Comparison of ENCODE assay signal across 8 cellular contexts in the genomic region with DNA sequence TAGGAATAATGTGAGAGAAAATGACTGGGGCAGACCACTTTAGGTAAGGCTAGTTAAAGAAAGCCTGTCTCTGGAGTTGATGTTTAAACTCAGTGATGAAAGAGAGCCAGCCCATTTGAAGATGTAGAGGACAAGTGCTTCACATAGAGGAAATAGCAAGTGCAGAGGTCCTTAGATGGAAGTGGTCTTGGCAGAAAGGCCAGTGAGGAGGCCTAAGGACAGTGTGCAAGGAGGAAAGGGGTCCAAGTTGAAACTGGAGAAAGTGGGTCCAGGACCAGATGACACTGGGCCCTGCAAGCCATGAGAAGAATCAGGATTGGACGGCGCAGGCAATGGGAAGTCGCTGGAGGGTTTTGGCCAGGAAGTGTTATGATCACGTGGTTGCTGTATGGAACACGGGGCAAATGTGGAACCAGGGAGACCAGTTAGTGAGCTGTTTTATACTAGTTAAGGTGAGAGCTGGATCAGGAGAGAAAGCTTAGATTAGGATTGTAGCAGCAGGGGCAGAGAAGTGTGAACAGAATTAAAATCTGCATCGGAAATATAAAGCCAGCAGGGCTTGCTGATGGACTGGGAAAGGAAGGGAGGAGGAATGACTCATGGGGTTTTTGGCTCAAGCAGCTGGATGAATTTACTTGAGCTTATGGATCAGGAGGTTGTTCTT. TPM values are rescaled to one million over a fixed set of nuclear protein-coding genes. Genes with fewer than 3 reads are reported as not detected.
DNase-seq lines count a peak whose midpoint lies in the region; ATAC-seq and FAIRE-seq lines count a peak whose summit lies in the region.

No MANE protein-coding gene starts in this region.

- peak overlapping the region; percentile 63 for H3K27ac Mint-ChIP-seq in activated naive CD4-positive, alpha-beta T cell treated with anti-CD3 and anti-CD28 coated beads, Interleukin-2, amount 50 U/mL, for 24 hours
- H3K27ac Mint-ChIP-seq in naive B cell = peak overlapping the region in 4 of 6 donors; percentile 7 to 70 (median 44)

- ATAC-seq in naive B cell (ENCODE audit: low read depth in 2 of 2) (peak in 1 of 2 donors; percentile 32), GM21447 (IDR thresholded peaks at IDR 0.05; ENCODE audit: unreplicated experiment) (no peak)

- peaks cover 53% of the 10 kb centered on the region for H3K4me1 Mint-ChIP-seq in activated naive CD4-positive, alpha-beta T cell treated with anti-CD3 and anti-CD28 coated beads, Interleukin-2, amount 50 U/mL, for 24 hours
- H3K4me1 Mint-ChIP-seq in naive B cell = peaks cover 17 to 30% (median 20%) of the 10 kb centered on the region in 3 donors

- no peak for DNase-seq in activated naive CD4-positive, alpha-beta T cell (lab: John Stamatoyannopoulos, UW)
- peak; percentile 16 for DNase-seq in RCC 7860 (ENCODE audit: low spot score)
- DNase-seq in dermis microvascular lymphatic vessel endothelial cell (ENCODE audit: low read depth in 2 of 2) = peak; percentile 44 to 83
- DNase-seq in naive B cell = no peak
- no peak for DNase-seq in NCI-H524 treated with DMSO at 0.1 percent for 48 hours (lab: John Stamatoyannopoulos, UW)
- DNase-seq in DMS79 (lab: John Stamatoyannopoulos, UW) = no peak

- peak; percentile 65 for FAIRE-seq in RCC 7860 (lab: Jason Lieb, UNC)

- peaks cover 1% of the 10 kb centered on the region for H3K36me3 Mint-ChIP-seq in activated naive CD4-positive, alpha-beta T cell treated with anti-CD3 and anti-CD28 coated beads, Interleukin-2, amount 50 U/mL, for 24 hours
- H3K36me3 Mint-ChIP-seq in naive B cell = peaks cover 0 to 2% of the 10 kb centered on the region in 2 donors

- no peaks in the 10 kb centered on the region for H3K27me3 Mint-ChIP-seq in activated naive CD4-positive, alpha-beta T cell treated with anti-CD3 and anti-CD28 coated beads, Interleukin-2, amount 50 U/mL, for 24 hours
- H3K27me3 Mint-ChIP-seq in naive B cell = no peaks in the 10 kb centered on the region

- H3K9me3 Mint-ChIP-seq in activated naive CD4-positive, alpha-beta T cell treated with anti-CD3 and anti-CD28 coated beads, Interleukin-2, amount 50 U/mL, for 24 hours = no peaks in the 10 kb centered on the region
- H3K9me3 Mint-ChIP-seq in naive B cell = no peaks in the 10 kb centered on the region

- H3K4me3 Mint-ChIP-seq in activated naive CD4-positive, alpha-beta T cell treated with anti-CD3 and anti-CD28 coated beads, Interleukin-2, amount 50 U/mL, for 24 hours = peak overlapping the region; percentile 9
- peak overlapping the region in 3 of 8 donors; percentile 26 to 52 (median 50) for H3K4me3 Mint-ChIP-seq in naive B cell

RNA-seq across cellular contexts. Expression of gene SCAANT1, which starts 48.0 kb away (rescaled TPM):
- not detected in 2 replicates for total RNA-seq in dermis microvascular lymphatic vessel endothelial cell
- polyA plus RNA-seq in naive B cell (ENCODE audit: low read depth in 6 of 6) = not detected

Comparison
In these comparisons a context has a peak if more than half of its experiments do, and no peak if none do; other contexts are left out.
1. DNase-seq: peak in RCC 7860 (single experiment) and dermis microvascular lymphatic vessel endothelial cell (2 of 2); none in activated naive CD4-positive, alpha-beta T cell (0 of 4), naive B cell (single experiment), NCI-H524 treated with DMSO at 0.1 percent for 48 hours (single experiment) and DMS79 (single experiment).